ENCODE assay signal across 20 cellular contexts in the genomic region with DNA sequence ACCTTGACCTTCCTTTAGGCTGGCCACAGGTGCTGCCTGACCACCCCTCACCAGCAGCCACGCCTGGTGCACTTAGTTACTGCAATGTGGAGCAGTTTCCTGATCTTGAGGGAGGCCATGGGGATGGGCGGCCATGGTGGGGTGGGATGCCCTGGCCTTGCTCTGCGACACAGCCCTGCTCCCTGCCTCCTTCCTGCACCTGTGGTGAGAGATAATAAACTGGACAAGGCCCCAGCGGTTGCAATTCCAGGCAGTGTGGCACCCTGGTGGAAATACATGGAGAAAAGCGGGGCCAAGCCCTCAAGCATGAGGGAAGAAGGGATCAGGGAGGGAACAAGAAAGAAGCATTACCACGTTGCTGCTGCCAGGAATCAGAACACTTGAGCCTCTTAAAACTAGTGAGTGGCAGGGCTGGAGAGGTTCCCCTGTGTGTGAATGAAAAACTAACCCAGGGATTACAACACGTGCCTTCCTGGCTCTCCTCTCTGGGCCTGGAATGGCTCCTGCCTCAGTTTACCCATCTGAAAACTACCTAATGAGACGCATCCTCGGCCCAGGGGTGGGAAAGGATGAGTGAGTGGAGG.
"Had no signal": no experiment of that assay in that cellular context is flagged by ENCODE, and none has a peak within 500 bp of the region (broad histone marks: within the 10 kb centered on the region; RNA-seq: fewer than 3 reads in every experiment).

No MANE protein-coding gene starts in this region.

- H3K4me3 ChIP-seq: gastrocnemius medialis, heart right ventricle, pancreas, spleen, tibial artery, vagina had no signal

- H3K36me3 ChIP-seq: gastrocnemius medialis, heart right ventricle, pancreas, spleen, tibial artery, vagina had no signal

- H3K4me3 Mint-ChIP-seq: activated naive CD8-positive, alpha-beta T cell treated with anti-CD3 and anti-CD28 coated beads, Interleukin-2, amount 10 ng/mL, durations not matched to agents 7 days and 5 days; central memory CD8-positive, alpha-beta T cell had no signal

- H3K9me3 ChIP-seq: gastrocnemius medialis, heart right ventricle, pancreas, spleen, tibial artery, vagina had no signal

- DNase-seq: activated CD4-positive, alpha-beta T cell treated with anti-CD3 and anti-CD28 coated beads, Interleukin-2, amount 50 U/mL, for 1 hour; activated gamma-delta T cell treated with Interleukin-2 at 50 U/mL for 16 hours; activated naive CD8-positive, alpha-beta T cell treated with anti-CD3 and anti-CD28 coated beads, Interleukin-2, amount 10 ng/mL, durations not matched to agents 7 days and 5 days; activated T-cell treated with anti-CD3 and anti-CD28 coated beads, Interleukin-2, amount 50 U/mL, for 48 hours; cortex of kidney; effector CD8-positive, alpha-beta T cell; gastrocnemius medialis; heart right ventricle; left cardiac atrium; pancreas; spleen; stimulated activated CD4-positive, alpha-beta T cell treated with anti-CD3 and anti-CD28 coated beads, Interleukin-1b, Interleukin-23, amount 100 ng/mL, for 48 hours; T-helper 1 cell; T1000; tibial artery had no signal

- ATAC-seq: activated CD4-positive, CD25-positive, alpha-beta regulatory T cell treated with anti-CD3 and anti-CD28 coated beads, Interleukin-2, amount 50 U/mL, for 24 hours; gastrocnemius medialis; heart right ventricle; left cardiac atrium; pancreas; sciatic nerve had no signal

- H3K27me3 ChIP-seq: gastrocnemius medialis, heart right ventricle, pancreas, spleen, vagina had no signal

- FAIRE-seq: pancreas had no signal

- H3K4me1 Mint-ChIP-seq: central memory CD8-positive, alpha-beta T cell had no signal

- H3K4me1 ChIP-seq: gastrocnemius medialis, pancreas, vagina had no signal

- H3K27ac ChIP-seq: gastrocnemius medialis, pancreas, tibial artery had no signal

- H3K9me3 Mint-ChIP-seq: activated naive CD8-positive, alpha-beta T cell treated with anti-CD3 and anti-CD28 coated beads, Interleukin-2, amount 10 ng/mL, durations not matched to agents 7 days and 5 days; central memory CD8-positive, alpha-beta T cell had no signal

- H3K27ac Mint-ChIP-seq: activated naive CD8-positive, alpha-beta T cell treated with anti-CD3 and anti-CD28 coated beads, Interleukin-2, amount 10 ng/mL, durations not matched to agents 7 days and 5 days; brain had no signal

- H3K36me3 Mint-ChIP-seq: activated naive CD8-positive, alpha-beta T cell treated with anti-CD3 and anti-CD28 coated beads, Interleukin-2, amount 10 ng/mL, durations not matched to agents 7 days and 5 days; brain had no signal

- H3K27me3 Mint-ChIP-seq: central memory CD8-positive, alpha-beta T cell had no signal
